Comparison of ENCODE assay signal across 11 cellular contexts in the genomic region with DNA sequence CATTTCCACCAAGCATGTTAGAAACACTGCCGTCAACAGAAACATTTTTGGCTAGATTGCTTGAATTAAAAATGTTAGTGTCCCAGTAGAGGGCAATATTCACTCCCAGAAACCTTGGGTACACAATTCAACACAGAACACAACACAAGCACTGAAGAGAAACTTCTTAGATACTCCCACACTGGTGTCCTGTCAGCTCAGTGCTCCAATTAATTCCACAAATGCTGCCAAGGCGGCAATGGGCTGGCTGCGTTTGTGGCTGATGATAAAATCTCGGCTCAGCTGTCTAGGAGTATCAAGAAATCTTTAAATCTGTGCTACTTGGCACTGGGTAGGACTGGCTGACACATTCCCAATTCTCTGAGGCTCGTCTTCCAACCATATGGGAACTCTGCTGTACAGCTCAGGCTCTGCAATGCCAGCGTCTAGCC. TPM values are rescaled to one million over a fixed set of nuclear protein-coding genes. Genes with fewer than 3 reads are reported as not detected.
DNase-seq lines count a peak whose midpoint lies in the region; ATAC-seq, FAIRE-seq and TF ChIP-seq lines count a peak whose summit lies in the region.
"Had no signal": no experiment of that assay in that cellular context is flagged by ENCODE, and none has a peak within 500 bp of the region (broad histone marks: within the 10 kb centered on the region; RNA-seq: fewer than 3 reads in every experiment).

No MANE protein-coding gene starts in this region.

- no peaks in the 10 kb centered on the region for H3K9me3 Mint-ChIP-seq in nephron
- H3K9me3 Mint-ChIP-seq in activated T-helper 17 cell treated with anti-CD3 and anti-CD28 coated beads, Interleukin-2, amount 50 U/mL, for 72 hours, result no peaks in the 10 kb centered on the region
- H3K9me3 Mint-ChIP-seq: activated CD4-positive, alpha-beta T cell treated with anti-CD3 and anti-CD28 coated beads, Interleukin-2, amount 10 ng/mL, durations not matched to agents 24 days and 14 days had no signal

- peak; percentile 17 for TF ChIP-seq CTCF in D721Med (IDR thresholded peaks at IDR 0.05; ENCODE audit: insufficient read depth, missing control alignments)
- TF ChIP-seq CTCF in nephron (IDR thresholded peaks at IDR 0.05; ENCODE audit: unreplicated experiment in 3 of 3), result peak; percentile 26 to 46 (median 30)

- no peaks in the 10 kb centered on the region for H3K27me3 Mint-ChIP-seq in nephron (ENCODE audit: low read depth)
- no peaks in the 10 kb centered on the region for H3K27me3 Mint-ChIP-seq in activated T-helper 17 cell treated with anti-CD3 and anti-CD28 coated beads, Interleukin-2, amount 50 U/mL, for 72 hours
- H3K27me3 Mint-ChIP-seq: activated CD4-positive, alpha-beta T cell treated with anti-CD3 and anti-CD28 coated beads, Interleukin-2, amount 10 ng/mL, durations not matched to agents 24 days and 14 days had no signal

- peak overlapping the region; percentile 59 to 94 (median 84) for H3K27ac Mint-ChIP-seq in nephron
- no peak overlapping the region for H3K27ac Mint-ChIP-seq in activated T-helper 17 cell treated with anti-CD3 and anti-CD28 coated beads, Interleukin-2, amount 50 U/mL, for 72 hours
- H3K27ac Mint-ChIP-seq: activated CD4-positive, alpha-beta T cell treated with anti-CD3 and anti-CD28 coated beads, Interleukin-2, amount 10 ng/mL, durations not matched to agents 24 days and 14 days had no signal

- no peak overlapping the region for H3K4me3 Mint-ChIP-seq in nephron
- H3K4me3 Mint-ChIP-seq in activated T-helper 17 cell treated with anti-CD3 and anti-CD28 coated beads, Interleukin-2, amount 50 U/mL, for 72 hours, result no peak overlapping the region
- H3K4me3 Mint-ChIP-seq: activated CD4-positive, alpha-beta T cell treated with anti-CD3 and anti-CD28 coated beads, Interleukin-2, amount 10 ng/mL, durations not matched to agents 24 days and 14 days had no signal

- ATAC-seq in GM19397 (IDR thresholded peaks at IDR 0.05; ENCODE audit: unreplicated experiment) (no peak), GM21528 (IDR thresholded peaks at IDR 0.05; ENCODE audit: low FRiP score, unreplicated experiment) (no peak)
- ATAC-seq in activated T-helper 17 cell treated with anti-CD3 and anti-CD28 coated beads, Interleukin-2, amount 50 U/mL, for 72 hours (replicated peaks), result no peak
- ATAC-seq: left ventricle myocardium superior had no signal

- DNase-seq in D721Med (ENCODE audit: insufficient read length, low spot score) (no peak), Kasumi-1 (lab: John Stamatoyannopoulos, UW) (peak; percentile 32 to 52), T47D (ENCODE audit: low read depth in 1 of 2, low spot score in 1 of 2) (peak; percentile 11 to 70)
- DNase-seq in activated naive CD4-positive, alpha-beta T cell treated with Interleukin-2 at 50 U/mL for 16 hours, result no peak
- DNase-seq: activated CD4-positive, alpha-beta T cell treated with anti-CD3 and anti-CD28 coated beads, Interleukin-2, amount 10 ng/mL, durations not matched to agents 24 days and 14 days; left ventricle myocardium superior; NCI-H1048 had no signal

- in situ Hi-C loops in T47D (cut with HindIII; ENCODE audit: low pct_unique_long_range_greater_than_20kb, low sequenced_read_pairs), result no loop called here

- FAIRE-seq in D721Med (lab: Jason Lieb, UNC), result no peak

- peaks cover 18% of the 10 kb centered on the region for H3K36me3 Mint-ChIP-seq in nephron (ENCODE audit: low read depth)
- H3K36me3 Mint-ChIP-seq in activated T-helper 17 cell treated with anti-CD3 and anti-CD28 coated beads, Interleukin-2, amount 50 U/mL, for 72 hours (ENCODE audit: low read depth), result no peaks in the 10 kb centered on the region

- H3K4me1 Mint-ChIP-seq in nephron, result peaks cover 12% of the 10 kb centered on the region
- no peaks in the 10 kb centered on the region for H3K4me1 Mint-ChIP-seq in activated T-helper 17 cell treated with anti-CD3 and anti-CD28 coated beads, Interleukin-2, amount 50 U/mL, for 72 hours

RNA-seq across cellular contexts. Expression of a gene that starts 39.3 kb away (rescaled TPM):
- total RNA-seq in activated T-helper 17 cell treated with anti-CD3 and anti-CD28 coated beads, Interleukin-2, amount 50 U/mL, for 72 hours, result 1 to 10 TPM; 4.4 to 5.1 TPM

RNA-seq across cellular contexts. Expression of a gene that starts 48.0 kb away (rescaled TPM):
- total RNA-seq in activated T-helper 17 cell treated with anti-CD3 and anti-CD28 coated beads, Interleukin-2, amount 50 U/mL, for 72 hours, result 10 to 100 TPM; 14.3 to 22.3 TPM

Comparison
In these comparisons a context has a peak if more than half of its experiments do, and no peak if none do; other contexts are left out.
1. DNase-seq: peak in Kasumi-1 (2 of 2) and T47D (2 of 2); none in D721Med (single experiment) and activated naive CD4-positive, alpha-beta T cell treated with Interleukin-2 at 50 U/mL for 16 hours (single experiment).